Comparison of ENCODE assay signal across 9 cellular contexts in the genomic region with DNA sequence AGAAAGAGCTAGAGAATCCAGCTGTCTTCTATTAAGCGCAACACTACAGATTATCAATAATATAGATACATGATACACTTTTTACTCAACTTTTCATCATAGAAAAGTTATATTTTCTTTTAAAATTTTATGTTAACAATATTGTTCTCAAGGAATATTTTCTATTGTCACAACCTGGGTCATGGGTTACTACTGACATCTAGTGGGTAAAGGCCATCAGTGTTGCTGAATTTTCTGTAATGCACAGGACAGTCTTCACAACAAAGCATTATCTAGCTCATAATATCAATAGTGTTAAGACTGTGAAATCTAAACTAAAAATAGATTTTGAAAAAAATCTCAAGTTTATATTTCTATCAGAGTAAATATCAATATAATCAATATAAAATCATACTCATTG.
A peak's percentile ranks its signal among the peaks of the same experiment; 100 is the strongest.
DNase-seq lines count a peak whose midpoint lies in the region; ATAC-seq, FAIRE-seq and TF ChIP-seq lines count a peak whose summit lies in the region.
"Had no signal": no experiment of that assay in that cellular context is flagged by ENCODE, and none has a peak within 500 bp of the region (broad histone marks: within the 10 kb centered on the region; RNA-seq: fewer than 3 reads in every experiment).

No MANE protein-coding gene starts in this region.

- H3K9me3 ChIP-seq in heart right ventricle (no peaks in the 10 kb centered on the region), right cardiac atrium (ENCODE audit: control insufficient read depth, low read length) (no peaks in the 10 kb centered on the region), gastroesophageal sphincter (no peaks in the 10 kb centered on the region)

- ATAC-seq in heart right ventricle (no peak), right cardiac atrium (no peak), gastroesophageal sphincter (no peak)

- no peak for TF ChIP-seq EP300 in gastroesophageal sphincter (IDR thresholded peaks at IDR 0.05)

- DNase-seq in heart right ventricle (no peak), right cardiac atrium (no peak), OCI-M1 (lab: John Stamatoyannopoulos, UW) (peak; percentile 63), fibroblast of peridontal ligament (ENCODE audit: extremely low read depth) (peak; percentile 19), GM19238 (ENCODE audit: insufficient read length, low spot score) (no peak), GM12891 (ENCODE audit: insufficient read length, low spot score) (no peak), COLO668 (lab: John Stamatoyannopoulos, UW; ENCODE audit: unreplicated experiment) (no peak)
- DNase-seq: DMS79 treated with DMSO at 0.1 percent for 48 hours had no signal

- TF ChIP-seq CTCF in heart right ventricle (IDR thresholded peaks at IDR 0.05) (peak in 8 of 9 donors; percentile 19 to 66 (median 50)), gastroesophageal sphincter (IDR thresholded peaks at IDR 0.05) (peak in 2 of 4 experiments; percentile 6 to 33)

- TF ChIP-seq POLR2A in gastroesophageal sphincter (IDR thresholded peaks at IDR 0.05), result no peak
- no peak for TF ChIP-seq POLR2A in GM12891 (IDR thresholded peaks at IDR 0.05; ENCODE audit: low read depth, low read length)

- H3K27ac ChIP-seq in heart right ventricle, result no peak overlapping the region
- H3K27ac ChIP-seq in right cardiac atrium (ENCODE audit: low read length), result no peak overlapping the region
- no peak overlapping the region for H3K27ac ChIP-seq in gastroesophageal sphincter

- intact Hi-C loops in heart right ventricle (cut with DNase I) (no loop called here), right cardiac atrium (cut with DNase I) (no loop called here)

- peaks cover 0 to 13% (median 0%) of the 10 kb centered on the region in 7 donors for H3K27me3 ChIP-seq in heart right ventricle
- no peaks in the 10 kb centered on the region for H3K27me3 ChIP-seq in right cardiac atrium (ENCODE audit: control insufficient read depth, insufficient read depth)
- no peaks in the 10 kb centered on the region for H3K27me3 ChIP-seq in gastroesophageal sphincter

- FAIRE-seq in GM12891 (lab: Jason Lieb, UNC), result no peak

- H3K4me3 ChIP-seq in heart right ventricle (no peak overlapping the region), right cardiac atrium (ENCODE audit: low read length) (no peak overlapping the region), gastroesophageal sphincter (no peak overlapping the region)

- 86 to 87% methylated on average over 1 of the region's 1 CpG for WGBS in heart right ventricle, 2 donors
- 94% methylated on average over 1 of the region's 1 CpG for WGBS in right cardiac atrium
- 71 to 100% methylated on average over 1 of the region's 1 CpG for WGBS in gastroesophageal sphincter (ENCODE audit: low coverage in 1 of 2), 2 donors

- H3K36me3 ChIP-seq in heart right ventricle, result no peaks in the 10 kb centered on the region
- H3K36me3 ChIP-seq in gastroesophageal sphincter, result no peaks in the 10 kb centered on the region

- H3K4me1 ChIP-seq in heart right ventricle (no peaks in the 10 kb centered on the region), right cardiac atrium (ENCODE audit: control insufficient read depth, insufficient read depth, low read length) (no peaks in the 10 kb centered on the region), gastroesophageal sphincter (no peaks in the 10 kb centered on the region)

TF ChIP-seq in GM12891, 5 proteins besides CTCF, POLR2A, EP300 and RAD21:
- TF ChIP-seq TAF1 (IDR thresholded peaks at IDR 0.05; ENCODE audit: low read depth, low read length), result no peak
- TF ChIP-seq POU2F2 (IDR thresholded peaks at IDR 0.05; ENCODE audit: low read depth, low read length), result no peak
- no peak for TF ChIP-seq POLR2AphosphoS5 (IDR thresholded peaks at IDR 0.05; ENCODE audit: low read depth, low read length)
- TF ChIP-seq PAX5 (IDR thresholded peaks at IDR 0.05; ENCODE audit: insufficient read depth, low read length, severe bottlenecking), result no peak
- no peak for TF ChIP-seq SPI1 (IDR thresholded peaks at IDR 0.05; ENCODE audit: low read depth, low read length)

Comparison
In these comparisons a context has a peak if more than half of its experiments do, and no peak if none do; other contexts are left out.
1. DNase-seq: peak in OCI-M1 (single experiment) and fibroblast of peridontal ligament (single experiment); none in heart right ventricle (0 of 2), right cardiac atrium (0 of 3), GM19238 (single experiment), GM12891 (single experiment) and COLO668 (single experiment).